ENCODE assay signal across 10 cellular contexts in genomic region chr19:14150041-14150769, GRCh38. TPM values are rescaled to one million over a fixed set of nuclear protein-coding genes. Genes with fewer than 3 reads are reported as not detected.
DNase-seq lines count a peak whose midpoint lies in the region; ATAC-seq and TF ChIP-seq lines count a peak whose summit lies in the region.
"Had no signal": no experiment of that assay in that cellular context is flagged by ENCODE, and none has a peak within 500 bp of the region (broad histone marks: within the 10 kb centered on the region; RNA-seq: fewer than 3 reads in every experiment).

No MANE protein-coding gene starts in this region.

- DNase-seq in activated CD4-positive, alpha-beta T cell treated with anti-CD3 and anti-CD28 coated beads, Interleukin-2, amount 10 ng/mL, durations not matched to agents 24 days and 14 days: peak; percentile 71
- DNase-seq in activated CD4-positive, alpha-beta T cell treated with anti-CD3 and anti-CD28 coated beads, Interleukin-2, amount 50 U/mL, for 1 hour: no peak
- DNase-seq in immature natural killer cell (no peak), testis (no peak), DMS53 treated with DMSO at 0.1 percent for 48 hours (lab: John Stamatoyannopoulos, UW; ENCODE audit: unreplicated experiment) (no peak)
- DNase-seq in stimulated activated CD4-positive, alpha-beta T cell treated with anti-CD3 and anti-CD28 coated beads, Interleukin-2, amount 100 ng/mL, for 24 hours: no peak
- DNase-seq: ACHN, NCI-H510A treated with DMSO at 0.1 percent for 48 hours had no signal

- H3K4me3 ChIP-seq in testis: no peak overlapping the region

- no peaks in the 10 kb centered on the region for H3K36me3 ChIP-seq in testis (ENCODE audit: low read depth, missing control alignments)

- H3K36me3 Mint-ChIP-seq in activated CD4-positive, alpha-beta T cell treated with anti-CD3 and anti-CD28 coated beads, Interleukin-2, amount 10 ng/mL, durations not matched to agents 24 days and 14 days (ENCODE audit: low read depth): peaks cover 1% of the 10 kb centered on the region
- H3K36me3 Mint-ChIP-seq in activated T-helper 17 cell treated with anti-CD3 and anti-CD28 coated beads, Interleukin-2, amount 50 U/mL, for 72 hours (ENCODE audit: low read depth): peaks cover 8% of the 10 kb centered on the region
- peaks cover 0 to 4% (median 0%) of the 10 kb centered on the region in 3 donors for H3K36me3 Mint-ChIP-seq in immature natural killer cell

- no peaks in the 10 kb centered on the region for H3K27me3 ChIP-seq in testis

- no peaks in the 10 kb centered on the region for H3K27me3 Mint-ChIP-seq in activated CD4-positive, alpha-beta T cell treated with anti-CD3 and anti-CD28 coated beads, Interleukin-2, amount 10 ng/mL, durations not matched to agents 24 days and 14 days
- no peaks in the 10 kb centered on the region for H3K27me3 Mint-ChIP-seq in activated T-helper 17 cell treated with anti-CD3 and anti-CD28 coated beads, Interleukin-2, amount 50 U/mL, for 72 hours
- H3K27me3 Mint-ChIP-seq in immature natural killer cell (ENCODE audit: low read depth in 3 of 3): peaks cover 0 to 2% (median 0%) of the 10 kb centered on the region in 3 donors

- no peak for TF ChIP-seq POLR2A in testis (IDR thresholded peaks at IDR 0.05)

- peaks cover 30% of the 10 kb centered on the region for H3K4me1 Mint-ChIP-seq in activated CD4-positive, alpha-beta T cell treated with anti-CD3 and anti-CD28 coated beads, Interleukin-2, amount 10 ng/mL, durations not matched to agents 24 days and 14 days
- peaks cover 22% of the 10 kb centered on the region for H3K4me1 Mint-ChIP-seq in activated T-helper 17 cell treated with anti-CD3 and anti-CD28 coated beads, Interleukin-2, amount 50 U/mL, for 72 hours
- H3K4me1 Mint-ChIP-seq in immature natural killer cell: peaks cover 26 to 30% of the 10 kb centered on the region in 2 donors

- TF ChIP-seq CTCF in testis (IDR thresholded peaks at IDR 0.05): no peak

- no peaks in the 10 kb centered on the region for H3K9me3 Mint-ChIP-seq in activated CD4-positive, alpha-beta T cell treated with anti-CD3 and anti-CD28 coated beads, Interleukin-2, amount 10 ng/mL, durations not matched to agents 24 days and 14 days
- no peaks in the 10 kb centered on the region for H3K9me3 Mint-ChIP-seq in activated T-helper 17 cell treated with anti-CD3 and anti-CD28 coated beads, Interleukin-2, amount 50 U/mL, for 72 hours
- H3K9me3 Mint-ChIP-seq in immature natural killer cell: no peaks in the 10 kb centered on the region

- peak overlapping the region; percentile 65 to 77 for H3K27ac ChIP-seq in testis

- H3K4me1 ChIP-seq in testis: peaks cover 35% of the 10 kb centered on the region

- 61% methylated on average over 10 of the region's 10 CpGs for WGBS in testis, 2 donors

- ATAC-seq in activated T-helper 17 cell treated with anti-CD3 and anti-CD28 coated beads, Interleukin-2, amount 50 U/mL, for 72 hours (replicated peaks): peak; percentile 33
- ATAC-seq in HG03571 (IDR thresholded peaks at IDR 0.05; ENCODE audit: unreplicated experiment): no peak

- no peaks in the 10 kb centered on the region for H3K9me3 ChIP-seq in testis

- peak overlapping the region; percentile 97 for H3K27ac Mint-ChIP-seq in activated CD4-positive, alpha-beta T cell treated with anti-CD3 and anti-CD28 coated beads, Interleukin-2, amount 10 ng/mL, durations not matched to agents 24 days and 14 days
- H3K27ac Mint-ChIP-seq in activated T-helper 17 cell treated with anti-CD3 and anti-CD28 coated beads, Interleukin-2, amount 50 U/mL, for 72 hours: peak overlapping the region; percentile 98
- peak overlapping the region; percentile 92 to 99 (median 96) for H3K27ac Mint-ChIP-seq in immature natural killer cell

- H3K4me3 Mint-ChIP-seq in activated CD4-positive, alpha-beta T cell treated with anti-CD3 and anti-CD28 coated beads, Interleukin-2, amount 10 ng/mL, durations not matched to agents 24 days and 14 days: peak overlapping the region; percentile 83
- H3K4me3 Mint-ChIP-seq in activated T-helper 17 cell treated with anti-CD3 and anti-CD28 coated beads, Interleukin-2, amount 50 U/mL, for 72 hours: peak overlapping the region; percentile 86
- peak overlapping the region; percentile 78 to 89 (median 83) for H3K4me3 Mint-ChIP-seq in immature natural killer cell

- intact Hi-C loops in activated CD4-positive, alpha-beta T cell treated with anti-CD3 and anti-CD28 coated beads, Interleukin-2, amount 10 ng/mL, durations not matched to agents 24 days and 14 days (cut with micrococcal nuclease): no loop called here
- intact Hi-C loops in testis (cut with DNase I; ENCODE audit: low total_unique reads): no loop called here

RNA-seq across cellular contexts. Expression of gene ASF1B, which starts 13.8 kb away (rescaled TPM):
- total RNA-seq in activated CD4-positive, alpha-beta T cell treated with anti-CD3 and anti-CD28 coated beads, Interleukin-2, amount 10 ng/mL, durations not matched to agents 24 days and 14 days: 85.8 and 90.2 TPM in 2 replicates
- 10 to 100 TPM; 62.6 to 73.7 TPM for total RNA-seq in activated T-helper 17 cell treated with anti-CD3 and anti-CD28 coated beads, Interleukin-2, amount 50 U/mL, for 72 hours
- polyA plus RNA-seq in immature natural killer cell (10 to 100 TPM in 1 of 3 donors, 1 to 10 TPM in 2; 7.0 to 11.8 (median 9.7) TPM), testis (ENCODE audit: insufficient read depth, low read depth, low replicate concordance) (55.2 TPM)
- total RNA-seq in testis: 10 to 100 TPM; 31.5 to 52.7 TPM

RNA-seq across cellular contexts. Expression of gene PRKACA, which starts 32.6 kb away (rescaled TPM):
- total RNA-seq in activated CD4-positive, alpha-beta T cell treated with anti-CD3 and anti-CD28 coated beads, Interleukin-2, amount 10 ng/mL, durations not matched to agents 24 days and 14 days: 62.6 and 64.7 TPM in 2 replicates
- total RNA-seq in activated T-helper 17 cell treated with anti-CD3 and anti-CD28 coated beads, Interleukin-2, amount 50 U/mL, for 72 hours: 10 to 100 TPM; 43.1 to 69.5 TPM
- polyA plus RNA-seq in immature natural killer cell (1 to 10 TPM in 2 of 3 donors, under 1 TPM in 1; 0.64 to 1.7 (median 1.4) TPM), testis (ENCODE audit: insufficient read depth, low read depth, low replicate concordance) (203 TPM)
- 100 to 1,000 TPM; 114 to 116 TPM for total RNA-seq in testis

RNA-seq across cellular contexts. Expression of gene ADGRL1, which starts 55.8 kb away (rescaled TPM):
- total RNA-seq in activated CD4-positive, alpha-beta T cell treated with anti-CD3 and anti-CD28 coated beads, Interleukin-2, amount 10 ng/mL, durations not matched to agents 24 days and 14 days: 14.3 and 17.2 TPM in 2 replicates
- 1 to 10 TPM; 3.9 to 8.4 TPM for total RNA-seq in activated T-helper 17 cell treated with anti-CD3 and anti-CD28 coated beads, Interleukin-2, amount 50 U/mL, for 72 hours
- polyA plus RNA-seq in immature natural killer cell: 1 to 10 TPM in 1 of 3 donors, under 1 TPM in 2; 0.52 to 2.1 (median 0.53) TPM
- 10 to 100 TPM; 45.0 to 57.2 TPM for total RNA-seq in testis
- 23.8 TPM for polyA plus RNA-seq in testis (ENCODE audit: insufficient read depth, low read depth, low replicate concordance)

RNA-seq across cellular contexts. Expression of gene SAMD1, which starts 59.7 kb away (rescaled TPM):
- total RNA-seq in activated CD4-positive, alpha-beta T cell treated with anti-CD3 and anti-CD28 coated beads, Interleukin-2, amount 10 ng/mL, durations not matched to agents 24 days and 14 days: 147 and 152 TPM in 2 replicates
- total RNA-seq in activated T-helper 17 cell treated with anti-CD3 and anti-CD28 coated beads, Interleukin-2, amount 50 U/mL, for 72 hours: 10 to 100 TPM; 62.1 to 77.5 TPM
- polyA plus RNA-seq in immature natural killer cell (1 to 10 TPM in 2 of 3 donors, not detected in 1; 1.6 to 3.1 TPM), testis (ENCODE audit: insufficient read depth, low read depth, low replicate concordance) (34.0 TPM)
- 10 to 100 TPM; 50.6 to 72.9 TPM for total RNA-seq in testis
